ENCODE assay signal across 16 cellular contexts in genomic region chr2:178422097-178422496, GRCh38. TPM values are rescaled to one million over a fixed set of nuclear protein-coding genes. Genes with fewer than 3 reads are reported as not detected.
DNase-seq lines count a peak whose midpoint lies in the region; ATAC-seq lines count a peak whose summit lies in the region.
"Had no signal": no experiment of that assay in that cellular context is flagged by ENCODE, and none has a peak within 500 bp of the region (broad histone marks: within the 10 kb centered on the region; RNA-seq: fewer than 3 reads in every experiment).

No MANE protein-coding gene starts in this region.

- H3K4me3 Mint-ChIP-seq in activated CD4-positive, alpha-beta T cell treated with anti-CD3 and anti-CD28 coated beads for 36 hours, result no peak overlapping the region
- H3K4me3 Mint-ChIP-seq: B cell; CD4-positive, CD25-positive, alpha-beta regulatory T cell; CD8-positive, alpha-beta T cell; GM23338; H9 had no signal

- H3K36me3 Mint-ChIP-seq in activated CD4-positive, alpha-beta T cell treated with anti-CD3 and anti-CD28 coated beads for 36 hours (ENCODE audit: low read depth), result peaks cover 30% of the 10 kb centered on the region

- H3K27me3 Mint-ChIP-seq in activated CD4-positive, alpha-beta T cell treated with anti-CD3 and anti-CD28 coated beads for 36 hours, result no peaks in the 10 kb centered on the region
- H3K27me3 Mint-ChIP-seq: B cell; CD4-positive, CD25-positive, alpha-beta regulatory T cell had no signal

- no peaks in the 10 kb centered on the region for H3K4me1 Mint-ChIP-seq in activated CD4-positive, alpha-beta T cell treated with anti-CD3 and anti-CD28 coated beads for 36 hours
- H3K4me1 Mint-ChIP-seq: B cell, H9 had no signal

- intact Hi-C loops in activated CD4-positive, alpha-beta T cell treated with anti-CD3 and anti-CD28 coated beads for 36 hours (cut with DNase I, micrococcal nuclease), result no loop called here

- ATAC-seq in activated CD4-positive, alpha-beta T cell treated with anti-CD3 and anti-CD28 coated beads for 36 hours, result peak; percentile 60
- ATAC-seq in esophagus mucosa (peak; percentile 59), GM19324 (IDR thresholded peaks at IDR 0.05; ENCODE audit: low FRiP score, unreplicated experiment) (no peak)
- ATAC-seq: CD8-positive, alpha-beta T cell; GM12878; GM23338; HCT116 had no signal

- CTCF ChIA-PET in activated CD4-positive, alpha-beta T cell treated with anti-CD3 and anti-CD28 coated beads for 36 hours (lab: Charles Lee), result no interaction called here

- no peak overlapping the region for H3K27ac Mint-ChIP-seq in activated CD4-positive, alpha-beta T cell treated with anti-CD3 and anti-CD28 coated beads for 36 hours
- H3K27ac Mint-ChIP-seq: B cell; CD4-positive, CD25-positive, alpha-beta regulatory T cell; CD8-positive, alpha-beta T cell; GM23338; H9 had no signal

- peaks cover 15% of the 10 kb centered on the region for H3K9me3 Mint-ChIP-seq in activated CD4-positive, alpha-beta T cell treated with anti-CD3 and anti-CD28 coated beads for 36 hours (ENCODE audit: low read depth)

- no peak for DNase-seq in activated CD4-positive, alpha-beta T cell treated with anti-CD3 and anti-CD28 coated beads for 36 hours
- no peak for DNase-seq in activated CD4-positive, alpha-beta T cell treated with anti-CD3 and anti-CD28 coated beads, Interleukin-2, amount 50 U/mL, for 4 hours
- DNase-seq in myocyte (ENCODE audit: low read depth), result peak; percentile 31
- DNase-seq in T-helper 9 cell, result no peak
- DNase-seq: Caco-2; CD4-positive, CD25-positive, alpha-beta regulatory T cell; CD8-positive, alpha-beta T cell; EL; GDM1; H9 had no signal

- POLR2A ChIA-PET in activated CD4-positive, alpha-beta T cell treated with anti-CD3 and anti-CD28 coated beads for 36 hours (lab: Charles Lee), result no interaction called here

RNA-seq across cellular contexts. Expression of gene PRKRA, which starts 28.9 kb away (rescaled TPM):
- 10 to 100 TPM; 63.5 to 65.1 TPM for total RNA-seq in activated CD4-positive, alpha-beta T cell treated with anti-CD3 and anti-CD28 coated beads for 36 hours
- total RNA-seq in esophagus mucosa, result 25.3 TPM
- 124 and 145 TPM in 2 replicates for total RNA-seq in myocyte
- polyA plus RNA-seq in myocyte (2012), result 60.7 TPM

RNA-seq across cellular contexts. Expression of gene PJVK, which starts 29.1 kb away (rescaled TPM):
- 1 to 10 TPM; 1.9 to 2.4 TPM for total RNA-seq in activated CD4-positive, alpha-beta T cell treated with anti-CD3 and anti-CD28 coated beads for 36 hours
- total RNA-seq in esophagus mucosa (1.4 TPM), myocyte (4.9 and 5.4 TPM in 2 replicates)
- polyA plus RNA-seq in myocyte (2012), result 4.7 TPM

RNA-seq across cellular contexts. Expression of gene FKBP7, which starts 56.3 kb away (rescaled TPM):
- total RNA-seq in activated CD4-positive, alpha-beta T cell treated with anti-CD3 and anti-CD28 coated beads for 36 hours, result 1 to 10 TPM; 3.4 to 4.8 TPM
- 1.00 TPM for total RNA-seq in esophagus mucosa
- total RNA-seq in myocyte, result 27.2 and 32.4 TPM in 2 replicates
- 22.9 TPM for polyA plus RNA-seq in myocyte (2012)

RNA-seq across cellular contexts. Expression of gene PLEKHA3, which starts 58.2 kb away (rescaled TPM):
- 10 to 100 TPM; 24.1 to 27.3 TPM for total RNA-seq in activated CD4-positive, alpha-beta T cell treated with anti-CD3 and anti-CD28 coated beads for 36 hours
- total RNA-seq in esophagus mucosa (10.7 TPM), myocyte (11.2 and 11.6 TPM in 2 replicates)
- 14.3 TPM for polyA plus RNA-seq in myocyte (2012)
